In genomic region chr17:55056530-55056929, GRCh38 we compare ENCODE assay signal across 17 cellular contexts.
A peak's percentile ranks its signal among the peaks of the same experiment; 100 is the strongest.
DNase-seq lines count a peak whose midpoint lies in the region; ATAC-seq, FAIRE-seq and TF ChIP-seq lines count a peak whose summit lies in the region.
"Had no signal": no experiment of that assay in that cellular context is flagged by ENCODE, and none has a peak within 500 bp of the region (broad histone marks: within the 10 kb centered on the region; RNA-seq: fewer than 3 reads in every experiment).

No MANE protein-coding gene starts in this region.

- H3K27me3 Mint-ChIP-seq in astrocyte (ENCODE audit: low read depth, unreplicated experiment) = no peaks in the 10 kb centered on the region
- H3K27me3 Mint-ChIP-seq in activated T-helper 1 cell treated with anti-CD3 and anti-CD28 coated beads, Interleukin-12 subunit alpha, Interleukin-12 subunit beta, Interleukin-2, Interleukin-4 antibody, amounts not matched to agents 30 ng/mL and 10 ng/mL and 1 ng/mL, durations not matched to agents 14 hours and 24 hours and 36 hours (ENCODE audit: insufficient read depth) = peaks cover 3% of the 10 kb centered on the region

- H3K27me3 ChIP-seq in astrocyte (ENCODE audit: insufficient read depth, low read length) (no peaks in the 10 kb centered on the region), right cardiac atrium (ENCODE audit: control insufficient read depth, insufficient read depth) (no peaks in the 10 kb centered on the region)

- intact Hi-C loops in mucosa of descending colon (cut with DNase I, micrococcal nuclease) (no loop called here), right cardiac atrium (cut with DNase I) (no loop called here)
- intact Hi-C loops in activated T-helper 1 cell treated with anti-CD3 and anti-CD28 coated beads, Interleukin-12 subunit alpha, Interleukin-12 subunit beta, Interleukin-2, Interleukin-4 antibody, amounts not matched to agents 30 ng/mL and 10 ng/mL and 1 ng/mL, durations not matched to agents 14 hours and 24 hours and 36 hours (cut with micrococcal nuclease) = no loop called here

- H3K9ac ChIP-seq in astrocyte (ENCODE audit: low read length) = no peak overlapping the region

- no peak overlapping the region for H2AFZ ChIP-seq in astrocyte (ENCODE audit: low read depth, low read length)

- TF ChIP-seq CTCF in astrocyte (IDR thresholded peaks at IDR 0.05; ENCODE audit: insufficient read depth, low read depth, low read length) = no peak
- no peak for TF ChIP-seq CTCF in mucosa of descending colon (IDR thresholded peaks at IDR 0.05)
- TF ChIP-seq CTCF in GM13976 (IDR thresholded peaks at IDR 0.05; ENCODE audit: borderline replicate concordance, control extremely low read depth, extremely low read depth, insufficient read depth, missing control alignments) = no peak

- H3K27ac Mint-ChIP-seq in astrocyte (ENCODE audit: unreplicated experiment) = no peak overlapping the region
- no peak overlapping the region for H3K27ac Mint-ChIP-seq in activated T-helper 1 cell treated with anti-CD3 and anti-CD28 coated beads, Interleukin-12 subunit alpha, Interleukin-12 subunit beta, Interleukin-2, Interleukin-4 antibody, amounts not matched to agents 30 ng/mL and 10 ng/mL and 1 ng/mL, durations not matched to agents 14 hours and 24 hours and 36 hours
- H3K27ac Mint-ChIP-seq: CD14-positive monocyte, natural killer cell had no signal

- no peak for FAIRE-seq in astrocyte (lab: Jason Lieb, UNC)

- no peaks in the 10 kb centered on the region for H3K9me3 Mint-ChIP-seq in astrocyte (ENCODE audit: unreplicated experiment)
- H3K9me3 Mint-ChIP-seq in activated T-helper 1 cell treated with anti-CD3 and anti-CD28 coated beads, Interleukin-12 subunit alpha, Interleukin-12 subunit beta, Interleukin-2, Interleukin-4 antibody, amounts not matched to agents 30 ng/mL and 10 ng/mL and 1 ng/mL, durations not matched to agents 14 hours and 24 hours and 36 hours = no peaks in the 10 kb centered on the region
- H3K9me3 Mint-ChIP-seq: natural killer cell had no signal

- H3K9me3 ChIP-seq in astrocyte (ENCODE audit: insufficient read depth, low read depth, low read length) (no peaks in the 10 kb centered on the region), mucosa of descending colon (no peaks in the 10 kb centered on the region), right cardiac atrium (ENCODE audit: control insufficient read depth, low read length) (no peaks in the 10 kb centered on the region)

- no peak overlapping the region for H3K4me2 ChIP-seq in astrocyte (ENCODE audit: low read length)

- 64% methylated on average over 4 of the region's 4 CpGs for WGBS in right cardiac atrium

- H3K4me1 ChIP-seq in astrocyte (ENCODE audit: insufficient read depth, low read length) = no peaks in the 10 kb centered on the region
- H3K4me1 ChIP-seq in mucosa of descending colon (ENCODE audit: low read depth) = no peaks in the 10 kb centered on the region
- H3K4me1 ChIP-seq in right cardiac atrium (ENCODE audit: control insufficient read depth, insufficient read depth, low read length) = no peaks in the 10 kb centered on the region

- H3K79me2 ChIP-seq in astrocyte (ENCODE audit: insufficient read depth, low read length) = no peaks in the 10 kb centered on the region

- in situ Hi-C loops in G401 (cut with HindIII; ENCODE audit: low sequenced_read_pairs) (no loop called here), GM13976 (cut with MboI; ENCODE audit: low sequenced_read_pairs, unreplicated experiment) (no loop called here)

- H3K36me3 Mint-ChIP-seq in astrocyte (ENCODE audit: low read depth, unreplicated experiment) = no peaks in the 10 kb centered on the region
- H3K36me3 Mint-ChIP-seq in activated T-helper 1 cell treated with anti-CD3 and anti-CD28 coated beads, Interleukin-12 subunit alpha, Interleukin-12 subunit beta, Interleukin-2, Interleukin-4 antibody, amounts not matched to agents 30 ng/mL and 10 ng/mL and 1 ng/mL, durations not matched to agents 14 hours and 24 hours and 36 hours (ENCODE audit: low read depth) = no peaks in the 10 kb centered on the region
- H3K36me3 Mint-ChIP-seq: CD14-positive monocyte, natural killer cell had no signal

- no peaks in the 10 kb centered on the region for H3K36me3 ChIP-seq in astrocyte (ENCODE audit: insufficient read depth, low read length)
- no peaks in the 10 kb centered on the region for H3K36me3 ChIP-seq in mucosa of descending colon (ENCODE audit: low read depth)

- no peak overlapping the region for H3K4me3 Mint-ChIP-seq in astrocyte (ENCODE audit: unreplicated experiment)
- H3K4me3 Mint-ChIP-seq in activated T-helper 1 cell treated with anti-CD3 and anti-CD28 coated beads, Interleukin-12 subunit alpha, Interleukin-12 subunit beta, Interleukin-2, Interleukin-4 antibody, amounts not matched to agents 30 ng/mL and 10 ng/mL and 1 ng/mL, durations not matched to agents 14 hours and 24 hours and 36 hours = no peak overlapping the region
- H3K4me3 Mint-ChIP-seq: CD14-positive monocyte, natural killer cell had no signal

- H3K4me3 ChIP-seq in astrocyte (ENCODE audit: insufficient read depth, low read depth, low read length) (no peak overlapping the region), mucosa of descending colon (no peak overlapping the region), right cardiac atrium (ENCODE audit: low read length) (no peak overlapping the region)

- DNase-seq in G401 (ENCODE audit: low spot score) = peak; percentile 61
- peak; percentile 18 for DNase-seq in NCI-H2081 treated with DMSO at 0.1 percent for 48 hours (lab: John Stamatoyannopoulos, UW)
- DNase-seq in astrocyte (ENCODE audit: low read depth) = peak; percentile 29
- DNase-seq in mucosa of descending colon = peak in 2 of 3 donors; percentile 22 to 38
- no peak for DNase-seq in GM13976 (ENCODE audit: low spot score)
- DNase-seq in activated T-helper 1 cell treated with anti-CD3 and anti-CD28 coated beads, Interleukin-12 subunit alpha, Interleukin-12 subunit beta, Interleukin-2, Interleukin-4 antibody, amounts not matched to agents 30 ng/mL and 10 ng/mL and 1 ng/mL, durations not matched to agents 14 hours and 24 hours and 36 hours (ENCODE audit: low spot score) = no peak
- no peak for DNase-seq in right cardiac atrium
- DNase-seq: activated CD4-positive, CD25-positive, alpha-beta regulatory T cell treated with anti-CD3 and anti-CD28 coated beads, Interleukin-2, amount 50 U/mL, for 72 hours; amygdala; effector memory CD4-positive, alpha-beta T cell; kidney glomerular epithelial cell; natural killer cell; NCI-H345 had no signal

- H4K20me1 ChIP-seq in astrocyte (ENCODE audit: insufficient read depth, low read length) = no peaks in the 10 kb centered on the region

- ATAC-seq in mucosa of descending colon = peak; percentile 52
- ATAC-seq in HG02973 (IDR thresholded peaks at IDR 0.05; ENCODE audit: unreplicated experiment) = no peak
- no peak for ATAC-seq in right cardiac atrium
- ATAC-seq: natural killer cell, Right ventricle myocardium inferior, sciatic nerve had no signal

- H3K27ac ChIP-seq in astrocyte (ENCODE audit: low read depth, low read length) = no peak overlapping the region
- H3K27ac ChIP-seq in right cardiac atrium (ENCODE audit: low read length) = no peak overlapping the region

- no peaks in the 10 kb centered on the region for H3K4me1 Mint-ChIP-seq in astrocyte (ENCODE audit: low read depth, unreplicated experiment)
- no peaks in the 10 kb centered on the region for H3K4me1 Mint-ChIP-seq in activated T-helper 1 cell treated with anti-CD3 and anti-CD28 coated beads, Interleukin-12 subunit alpha, Interleukin-12 subunit beta, Interleukin-2, Interleukin-4 antibody, amounts not matched to agents 30 ng/mL and 10 ng/mL and 1 ng/mL, durations not matched to agents 14 hours and 24 hours and 36 hours (ENCODE audit: low read depth)
- H3K4me1 Mint-ChIP-seq: CD14-positive monocyte, natural killer cell had no signal

Comparison
In these comparisons a context has a peak if more than half of its experiments do, and no peak if none do; other contexts are left out.
1. DNase-seq: peak in G401 (single experiment), NCI-H2081 treated with DMSO at 0.1 percent for 48 hours (single experiment), astrocyte (single experiment) and mucosa of descending colon (2 of 3); none in GM13976 (single experiment), activated T-helper 1 cell treated with anti-CD3 and anti-CD28 coated beads, Interleukin-12 subunit alpha, Interleukin-12 subunit beta, Interleukin-2, Interleukin-4 antibody, amounts not matched to agents 30 ng/mL and 10 ng/mL and 1 ng/mL, durations not matched to agents 14 hours and 24 hours and 36 hours (single experiment) and right cardiac atrium (0 of 3).